ENCODE assay signal across 16 cellular contexts in the genomic region with DNA sequence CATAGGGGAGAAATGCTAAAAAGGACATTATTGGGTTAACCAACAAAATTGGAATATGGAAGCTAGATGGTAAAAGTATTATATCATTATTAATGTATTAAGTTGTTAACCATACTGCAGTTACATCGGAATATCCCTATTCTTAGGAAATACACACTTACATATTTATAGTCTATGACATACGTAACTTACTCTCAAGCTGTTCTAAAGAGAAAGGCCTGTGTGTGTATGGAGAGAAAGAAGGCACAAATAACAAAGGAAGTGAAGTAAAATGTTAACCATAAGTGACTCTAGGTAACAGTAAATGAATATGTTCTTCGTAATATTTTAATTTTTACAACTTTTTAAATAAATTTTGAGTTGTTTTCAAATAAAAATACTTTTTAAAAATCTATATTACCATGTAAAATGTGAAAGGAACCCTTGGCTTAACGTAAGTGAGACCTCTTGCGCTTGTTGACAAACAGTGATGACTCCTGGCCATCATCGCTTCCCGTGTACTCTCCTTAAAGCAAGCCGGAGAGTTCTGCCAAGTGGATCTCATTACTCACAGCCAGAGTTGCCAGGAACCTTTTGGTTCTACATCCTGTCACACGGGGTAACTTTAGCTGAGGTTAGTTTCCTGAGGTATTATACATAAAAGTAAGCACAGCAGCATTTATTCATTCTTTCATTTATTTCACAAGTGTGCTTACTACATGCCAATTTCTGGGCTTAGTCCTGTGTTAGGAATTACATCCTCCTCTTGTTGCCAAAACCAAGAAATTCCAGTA.
DNase-seq lines count a peak whose midpoint lies in the region; ATAC-seq and TF ChIP-seq lines count a peak whose summit lies in the region.
"Had no signal": no experiment of that assay in that cellular context is flagged by ENCODE, and none has a peak within 500 bp of the region (broad histone marks: within the 10 kb centered on the region; RNA-seq: fewer than 3 reads in every experiment).

No MANE protein-coding gene starts in this region.

- H4K91ac ChIP-seq in mesenchymal stem cell (ENCODE audit: low read length), result no peak overlapping the region

- H3K4me3 ChIP-seq in AG10803 (ENCODE audit: low read length), result no peak overlapping the region
- H3K4me3 ChIP-seq in mesenchymal stem cell (ENCODE audit: insufficient read depth in 1 of 2, low read depth in 1 of 2, low read length in 2 of 2), result peak overlapping the region in 1 of 2 experiments; percentile 22
- H3K4me3 ChIP-seq: ovary had no signal

- no peak overlapping the region for H2BK15ac ChIP-seq in mesenchymal stem cell (ENCODE audit: low read depth, poor library complexity, severe bottlenecking)

- H3K79me1 ChIP-seq in mesenchymal stem cell (replicated peaks; ENCODE audit: low read length, poor library complexity, severe bottlenecking), result no peaks in the 10 kb centered on the region

- no peaks in the 10 kb centered on the region for H3K9me3 Mint-ChIP-seq in chondrocyte (ENCODE audit: low read depth)
- H3K9me3 Mint-ChIP-seq: HFFc6 had no signal

- DNase-seq in AG10803 (ENCODE audit: low read depth), result peak; percentile 45
- DNase-seq in RPMI7951 (ENCODE audit: low read depth), result peak; percentile 4
- DNase-seq in fibroblast of gingiva (ENCODE audit: low read depth), result peak; percentile 57
- no peak for DNase-seq in mesenchymal stem cell
- DNase-seq in chondrocyte (ENCODE audit: low spot score), result no peak
- DNase-seq: activated CD4-positive, alpha-beta T cell treated with anti-CD3 and anti-CD28 coated beads, Interleukin-2, amount 50 U/mL, for 1 hour; HFFc6; midbrain; NCI-H524 treated with DMSO at 0.1 percent for 48 hours; stimulated activated CD4-positive, alpha-beta T cell treated with anti-CD3 and anti-CD28 coated beads, Interleukin-2, amount 100 ng/mL, for 24 hours; T-helper 17 cell had no signal

- H3K4me2 ChIP-seq in mesenchymal stem cell (ENCODE audit: low read length, poor library complexity, severe bottlenecking), result no peak overlapping the region

- no peak for ATAC-seq in GM21515 (IDR thresholded peaks at IDR 0.05; ENCODE audit: unreplicated experiment)
- ATAC-seq in GM18519 (IDR thresholded peaks at IDR 0.05; ENCODE audit: low FRiP score, unreplicated experiment), result no peak
- no peak for ATAC-seq in HG02938 (IDR thresholded peaks at IDR 0.05; ENCODE audit: unreplicated experiment)
- ATAC-seq: Panc1, T-helper 17 cell had no signal

- H3K14ac ChIP-seq in mesenchymal stem cell (ENCODE audit: low read length in 2 of 2), result no peak overlapping the region

- H3K9ac ChIP-seq in mesenchymal stem cell (ENCODE audit: low read length), result peak overlapping the region; percentile 69

- TF ChIP-seq CTCF in AG10803 (conservative IDR thresholded peaks at IDR 0.05; ENCODE audit: low read length), result no peak
- no peak for TF ChIP-seq CTCF in chondrocyte (IDR thresholded peaks at IDR 0.05)

- H3K18ac ChIP-seq in mesenchymal stem cell (ENCODE audit: low read depth in 1 of 2, low read length in 2 of 2), result no peak overlapping the region

- H2AK5ac ChIP-seq in mesenchymal stem cell (ENCODE audit: low read length, severe bottlenecking), result no peak overlapping the region

- H3K27me3 ChIP-seq in mesenchymal stem cell (ENCODE audit: control insufficient read depth in 1 of 2, insufficient read depth in 1 of 2, low read length in 2 of 2), result no peaks in the 10 kb centered on the region
- H3K27me3 ChIP-seq: ovary had no signal

- no peak overlapping the region for H4K8ac ChIP-seq in mesenchymal stem cell (ENCODE audit: low read length)

- H3K4ac ChIP-seq in mesenchymal stem cell (ENCODE audit: low read depth in 1 of 2, low read length in 2 of 2), result no peak overlapping the region

- no peak overlapping the region for H3K27ac Mint-ChIP-seq in chondrocyte (ENCODE audit: unreplicated experiment)
- H3K27ac Mint-ChIP-seq: HFFc6, T-helper 17 cell had no signal

- no peaks in the 10 kb centered on the region for H3K36me3 ChIP-seq in mesenchymal stem cell (ENCODE audit: control insufficient read depth in 1 of 2, insufficient read depth in 2 of 2, low read depth in 1 of 2, low read length in 2 of 2)
- H3K36me3 ChIP-seq: ovary had no signal

- H3K36me3 Mint-ChIP-seq in chondrocyte (ENCODE audit: low read depth), result no peaks in the 10 kb centered on the region

- no peak overlapping the region for H2BK120ac ChIP-seq in mesenchymal stem cell (ENCODE audit: low read depth, low read length)

- H3K23ac ChIP-seq in mesenchymal stem cell (ENCODE audit: low read length in 2 of 2), result no peak overlapping the region

- H2AFZ ChIP-seq in mesenchymal stem cell (ENCODE audit: low read depth, low read length), result no peak overlapping the region

- no peaks in the 10 kb centered on the region for H3K4me1 Mint-ChIP-seq in chondrocyte (ENCODE audit: low read depth)
- H3K4me1 Mint-ChIP-seq: T-helper 17 cell had no signal

- 71% methylated on average over 5 of the region's 9 CpGs for WGBS in mesenchymal stem cell

- no peak overlapping the region for H2BK5ac ChIP-seq in mesenchymal stem cell (ENCODE audit: low read depth, low read length, poor library complexity, severe bottlenecking)

- no peak overlapping the region for H3K4me3 Mint-ChIP-seq in chondrocyte (ENCODE audit: unreplicated experiment)
- H3K4me3 Mint-ChIP-seq: HFFc6, T-helper 17 cell had no signal

- no peaks in the 10 kb centered on the region for H3K9me3 ChIP-seq in mesenchymal stem cell (ENCODE audit: control insufficient read depth, low read length)
- H3K9me3 ChIP-seq: ovary had no signal

- H3K27ac ChIP-seq in mesenchymal stem cell (ENCODE audit: low read length, poor library complexity, severe bottlenecking), result no peak overlapping the region
- H3K27ac ChIP-seq: ovary had no signal

- H3K27me3 Mint-ChIP-seq in chondrocyte (ENCODE audit: low read depth), result no peaks in the 10 kb centered on the region

- H2BK12ac ChIP-seq in mesenchymal stem cell (ENCODE audit: low read length in 2 of 2), result no peak overlapping the region

- no peaks in the 10 kb centered on the region for H3K4me1 ChIP-seq in mesenchymal stem cell (ENCODE audit: control insufficient read depth, insufficient read depth, low read depth, low read length)

Comparison
In these comparisons a context has a peak if more than half of its experiments do, and no peak if none do; other contexts are left out.
1. DNase-seq: peak in AG10803 (single experiment), RPMI7951 (single experiment) and fibroblast of gingiva (single experiment); none in mesenchymal stem cell (single experiment) and chondrocyte (single experiment).